ENCODE assay signal across 8 cellular contexts in genomic region chr10:77836299-77836820, GRCh38.
DNase-seq lines count a peak whose midpoint lies in the region; ATAC-seq and TF ChIP-seq lines count a peak whose summit lies in the region.

No MANE protein-coding gene starts in this region.

- peak; percentile 73 for ATAC-seq in GM19455 (IDR thresholded peaks at IDR 0.05; ENCODE audit: unreplicated experiment)

- peaks cover 3% of the 10 kb centered on the region for H3K9me3 ChIP-seq in trophoblast cell (ENCODE audit: insufficient read depth, low read depth, low read length)

- TF ChIP-seq CTCF in epithelial cell of esophagus (IDR thresholded peaks at IDR 0.05; ENCODE audit: insufficient read depth, low read depth, low read length, missing control alignments) (no peak), Calu3 (IDR thresholded peaks at IDR 0.05; ENCODE audit: unreplicated experiment) (no peak), coronary artery (IDR thresholded peaks at IDR 0.05) (no peak)

- no peaks in the 10 kb centered on the region for H3K36me3 Mint-ChIP-seq in activated CD4-positive, alpha-beta memory T cell treated with anti-CD3 and anti-CD28 coated beads for 36 hours
- H3K36me3 Mint-ChIP-seq in Calu3 (ENCODE audit: insufficient read depth, unreplicated experiment) = peaks cover 25% of the 10 kb centered on the region

- H3K27me3 ChIP-seq in trophoblast cell (ENCODE audit: insufficient read depth, low read length) = no peaks in the 10 kb centered on the region

- H2AFZ ChIP-seq in trophoblast cell (ENCODE audit: insufficient read depth, low read length, poor library complexity) = no peak overlapping the region

- H3K9ac ChIP-seq in trophoblast cell (ENCODE audit: low read length) = no peak overlapping the region

- no peak overlapping the region for H4K91ac ChIP-seq in trophoblast cell (ENCODE audit: low read depth, low read length)

- no peak overlapping the region for H3K14ac ChIP-seq in trophoblast cell (ENCODE audit: low read length)

- peaks cover 6 to 12% of the 10 kb centered on the region in 2 experiments for H3K4me1 ChIP-seq in trophoblast cell (ENCODE audit: control insufficient read depth in 1 of 2, insufficient read depth in 2 of 2, low read length in 2 of 2)

- POLR2A ChIA-PET in activated CD4-positive, alpha-beta memory T cell treated with anti-CD3 and anti-CD28 coated beads for 36 hours (lab: Charles Lee) = interaction anchor here (1.4 kb wide), 1 partner anchor 10 kb away, joined by 4 read pairs; no protein-coding TSS in a partner anchor
- POLR2A ChIA-PET in HEK293T (lab: Yijun Ruan, JAX) = no interaction called here

- no peaks in the 10 kb centered on the region for H3K27me3 Mint-ChIP-seq in activated CD4-positive, alpha-beta memory T cell treated with anti-CD3 and anti-CD28 coated beads for 36 hours
- H3K27me3 Mint-ChIP-seq in Calu3 (ENCODE audit: unreplicated experiment) = no peaks in the 10 kb centered on the region

- CTCF ChIA-PET in activated CD4-positive, alpha-beta memory T cell treated with anti-CD3 and anti-CD28 coated beads for 36 hours (lab: Charles Lee) = interaction anchor here (1.3 to 6.1 kb wide), 6 partner anchors 9 to 122 kb away, joined by 4 to 76 read pairs (median 15); no protein-coding TSS in a partner anchor
- CTCF ChIA-PET in Calu3 (lab: Charles Lee) (no interaction called here), HEK293T (lab: Yijun Ruan, JAX) (no interaction called here)

- no peak overlapping the region for H3K27ac ChIP-seq in trophoblast cell (ENCODE audit: low read depth, low read length)
- H3K27ac ChIP-seq in coronary artery = peak overlapping the region in 1 of 2 donors; percentile 29

- H3K23ac ChIP-seq in trophoblast cell (ENCODE audit: low read length) = no peak overlapping the region

- H3K4me3 ChIP-seq in epithelial cell of esophagus (ENCODE audit: low read length) (no peak overlapping the region), trophoblast cell (ENCODE audit: low read depth, low read length) (no peak overlapping the region), coronary artery (no peak overlapping the region)

- H3K27ac Mint-ChIP-seq in activated CD4-positive, alpha-beta memory T cell treated with anti-CD3 and anti-CD28 coated beads for 36 hours = peak overlapping the region; percentile 83
- H3K27ac Mint-ChIP-seq in Calu3 (ENCODE audit: unreplicated experiment) = no peak overlapping the region

- DNase-seq in MV-4-11 (lab: John Stamatoyannopoulos, UW) (peak; percentile 87), epithelial cell of esophagus (ENCODE audit: low read depth) (peak; percentile 64), trophoblast cell (peak; percentile 34 to 42), Calu3 (no peak), HEK293T (ENCODE audit: extremely low spot score) (no peak), coronary artery (ENCODE audit: low spot score) (no peak)
- DNase-seq in activated CD4-positive, alpha-beta memory T cell treated with anti-CD3 and anti-CD28 coated beads for 36 hours = peak; percentile 85

- intact Hi-C loops in activated CD4-positive, alpha-beta memory T cell treated with anti-CD3 and anti-CD28 coated beads for 36 hours (cut with micrococcal nuclease) = loop anchor here (1.0 kb wide), 2 partner anchors 35 to 193 kb away; partner anchors contain the start of gene POLR3A
- intact Hi-C loops in Calu3 (cut with micrococcal nuclease; ENCODE audit: unreplicated experiment) = no loop called here

- no peak overlapping the region for H2AK5ac ChIP-seq in trophoblast cell (ENCODE audit: low read length)

- H3K18ac ChIP-seq in trophoblast cell (ENCODE audit: low read length) = no peak overlapping the region

- no peak overlapping the region for H4K12ac ChIP-seq in trophoblast cell (ENCODE audit: low read depth, low read length)

- no peak overlapping the region for H2BK12ac ChIP-seq in trophoblast cell (ENCODE audit: low read length)

- no peak overlapping the region for H2BK5ac ChIP-seq in trophoblast cell (ENCODE audit: low read depth, low read length, poor library complexity)

- H3K4me1 Mint-ChIP-seq in activated CD4-positive, alpha-beta memory T cell treated with anti-CD3 and anti-CD28 coated beads for 36 hours (ENCODE audit: low read depth) = peaks cover 22% of the 10 kb centered on the region
- no peaks in the 10 kb centered on the region for H3K4me1 Mint-ChIP-seq in Calu3 (ENCODE audit: low read depth, unreplicated experiment)

- no peak overlapping the region for H3K4me2 ChIP-seq in trophoblast cell (ENCODE audit: low read length)

- BruUV-seq in Calu3 (replicated peaks; lab: Mats Ljungman, UMichigan) = no TSS peak

- no peak overlapping the region for H2BK120ac ChIP-seq in trophoblast cell (ENCODE audit: insufficient read depth, low read length, poor library complexity)

- H3K79me1 ChIP-seq in trophoblast cell (ENCODE audit: low read length) = no peaks in the 10 kb centered on the region

- peak overlapping the region; percentile 21 for H3K4me3 Mint-ChIP-seq in activated CD4-positive, alpha-beta memory T cell treated with anti-CD3 and anti-CD28 coated beads for 36 hours
- H3K4me3 Mint-ChIP-seq in Calu3 (ENCODE audit: low read depth, unreplicated experiment) = no peak overlapping the region

- peaks cover 1% of the 10 kb centered on the region for H3K79me2 ChIP-seq in trophoblast cell (ENCODE audit: control insufficient read depth, insufficient read depth, low read length, poor library complexity)

- H3K36me3 ChIP-seq in trophoblast cell (ENCODE audit: control insufficient read depth in 1 of 2, insufficient read depth in 2 of 2, low read length in 2 of 2) = peaks cover 60 to 72% of the 10 kb centered on the region in 2 experiments

- H3K4ac ChIP-seq in trophoblast cell (ENCODE audit: low read depth, low read length) = no peak overlapping the region

- no peak overlapping the region for H4K8ac ChIP-seq in trophoblast cell (ENCODE audit: low read depth, low read length)

- WGBS in trophoblast cell (ENCODE audit: extremely low coverage, insufficient coverage, insufficient read length) = no CpG with 5 or more reads among the region's 11 CpGs

- no peaks in the 10 kb centered on the region for H3K9me3 Mint-ChIP-seq in activated CD4-positive, alpha-beta memory T cell treated with anti-CD3 and anti-CD28 coated beads for 36 hours
- H3K9me3 Mint-ChIP-seq in Calu3 (ENCODE audit: low read depth, unreplicated experiment) = no peaks in the 10 kb centered on the region

TF ChIP-seq in HEK293T, 16 proteins besides CTCF, POLR2A, EP300 and RAD21:
- TF ChIP-seq FOXK2 (IDR thresholded peaks at IDR 0.05) = no peak

Comparison
In these comparisons a context has a peak if more than half of its experiments do, and no peak if none do; other contexts are left out.
1. DNase-seq: peak in MV-4-11 (single experiment), activated CD4-positive, alpha-beta memory T cell treated with anti-CD3 and anti-CD28 coated beads for 36 hours (single experiment), epithelial cell of esophagus (single experiment) and trophoblast cell (2 of 2); none in Calu3 (single experiment), HEK293T (single experiment) and coronary artery (single experiment).